In genomic region chr14:24082411-24083080, GRCh38 we compare ENCODE assay signal across 15 cellular contexts. TPM values are rescaled to one million over a fixed set of nuclear protein-coding genes. Genes with fewer than 3 reads are reported as not detected.
DNase-seq lines count a peak whose midpoint lies in the region; ATAC-seq, FAIRE-seq and TF ChIP-seq lines count a peak whose summit lies in the region.
"Had no signal": no experiment of that assay in that cellular context is flagged by ENCODE, and none has a peak within 500 bp of the region (broad histone marks: within the 10 kb centered on the region; RNA-seq: fewer than 3 reads in every experiment).

No MANE protein-coding gene starts in this region.

- peak overlapping the region; percentile 53; the same call in 1 of the 2 replicates for H2BK15ac ChIP-seq in H1 (ENCODE audit: low read length)

- no peaks in the 10 kb centered on the region for H3K79me1 ChIP-seq in H1 (ENCODE audit: low read depth, low read length)

- no peak for TF ChIP-seq EP300 in H1 (IDR thresholded peaks at IDR 0.05; ENCODE audit: borderline replicate concordance in 1 of 2, low read depth in 2 of 2, low read length in 2 of 2)

- H3K4ac ChIP-seq in H1 (replicated peaks; ENCODE audit: insufficient read length, low read depth, low read length): no peak overlapping the region

- no peak overlapping the region for H3K18ac ChIP-seq in H1 (ENCODE audit: extremely low read depth, low read length)

- H3K9me3 ChIP-seq in WERI-Rb-1 (ENCODE audit: severe bottlenecking): no peaks in the 10 kb centered on the region
- no peaks in the 10 kb centered on the region for H3K9me3 ChIP-seq in H1 (ENCODE audit: insufficient read depth in 2 of 2, low read depth in 1 of 2, low read length in 1 of 2)
- H3K9me3 ChIP-seq: upper lobe of left lung had no signal

- no peak for DNase-seq in activated T-cell treated with anti-CD3 and anti-CD28 coated beads, Interleukin-2, amount 50 U/mL, for 4 hours
- DNase-seq in activated T-cell treated with anti-CD3 and anti-CD28 coated beads, Interleukin-2, amount 50 U/mL, for 48 hours: no peak
- no peak for DNase-seq in WERI-Rb-1
- no peak for DNase-seq in H1 (ENCODE audit: low read depth in 1 of 2, low spot score in 2 of 2)
- no peak for DNase-seq in osteocyte (ENCODE audit: extremely low spot score, unreplicated experiment)
- DNase-seq in foreskin melanocyte: no peak
- DNase-seq: NCI-H187; stimulated activated CD4-positive, alpha-beta T cell treated with anti-CD3 and anti-CD28 coated beads, Interleukin-4, amount 100 ng/mL, for 1 hour; upper lobe of left lung had no signal

- H3K14ac ChIP-seq in H1 (ENCODE audit: insufficient read length): no peak overlapping the region

- no peak for TF ChIP-seq RAD21 in H1 (IDR thresholded peaks at IDR 0.05 in 1 of 2, conservative IDR thresholded peaks at IDR 0.05 in 1 of 2; ENCODE audit: low read depth in 2 of 2, low read length in 2 of 2)

- no peak overlapping the region for H4K5ac ChIP-seq in H1 (ENCODE audit: insufficient read length, low read depth, low read length)

- WGBS in H1 (ENCODE audit: extremely low coverage in 1 of 2, insufficient coverage in 1 of 2, insufficient read length in 1 of 2, insufficient replicate concordance in 2 of 2, low coverage in 1 of 2, low lambda C conversion rate in 2 of 2, missing lambda C conversion rate in 1 of 2), 2 experiments: 86% methylated on average over 5 of the region's 5 CpGs; no CpG with 5 or more reads in 1 of the 2 experiments

- H3K36me3 Mint-ChIP-seq in activated T-cell treated with anti-CD3 and anti-CD28 coated beads, Interleukin-2, amount 50 U/mL, for 4 hours (ENCODE audit: insufficient read depth): no peaks in the 10 kb centered on the region
- H3K36me3 Mint-ChIP-seq in osteocyte (ENCODE audit: unreplicated experiment): no peaks in the 10 kb centered on the region

- H3K36me3 ChIP-seq in WERI-Rb-1 (no peaks in the 10 kb centered on the region), H1 (ENCODE audit: control insufficient read depth in 2 of 4, insufficient read depth in 4 of 4, low read length in 3 of 4) (no peaks in the 10 kb centered on the region)
- H3K36me3 ChIP-seq: upper lobe of left lung had no signal

- H3K27me3 Mint-ChIP-seq in activated T-cell treated with anti-CD3 and anti-CD28 coated beads, Interleukin-2, amount 50 U/mL, for 4 hours (ENCODE audit: low read depth): no peaks in the 10 kb centered on the region
- H3K27me3 Mint-ChIP-seq in osteocyte (ENCODE audit: unreplicated experiment): peaks cover 49% of the 10 kb centered on the region

- no peak overlapping the region for H3K56ac ChIP-seq in H1 (replicated peaks; ENCODE audit: insufficient read length, low read depth, low read length)

- H2BK20ac ChIP-seq in H1 (ENCODE audit: low read length): no peak overlapping the region

- peak overlapping the region; percentile 71 for H3K4me3 Mint-ChIP-seq in activated T-cell treated with anti-CD3 and anti-CD28 coated beads, Interleukin-2, amount 50 U/mL, for 4 hours
- H3K4me3 Mint-ChIP-seq in osteocyte (ENCODE audit: unreplicated experiment): peak overlapping the region; percentile 72

- H4K91ac ChIP-seq in H1 (replicated peaks; ENCODE audit: insufficient read length, low read length): no peak overlapping the region

- no peak overlapping the region for H2BK5ac ChIP-seq in H1 (ENCODE audit: low read depth, low read length)

- peak overlapping the region; percentile 75; the same call in 1 of the 2 replicates for H2BK12ac ChIP-seq in H1 (ENCODE audit: low read depth, low read length)

- no peaks in the 10 kb centered on the region for H4K20me1 ChIP-seq in H1 (replicated peaks in 1 of 2; ENCODE audit: control insufficient read depth in 1 of 2, insufficient read depth in 2 of 2, low read length in 2 of 2)

- no peak overlapping the region for H4K8ac ChIP-seq in H1 (ENCODE audit: extremely low read depth, insufficient read depth, low read length)

- H2AFZ ChIP-seq in H1 (ENCODE audit: low read length): no peak overlapping the region

- no peak overlapping the region for H3K9ac ChIP-seq in H1 (replicated peaks in 1 of 4; ENCODE audit: extremely low read depth in 1 of 4, low read depth in 3 of 4, low read length in 3 of 4)

- no peak for ATAC-seq in activated T-cell treated with anti-CD3 and anti-CD28 coated beads, Interleukin-2, amount 50 U/mL, for 4 hours
- ATAC-seq in HG02973 (IDR thresholded peaks at IDR 0.05; ENCODE audit: unreplicated experiment): no peak
- no peak for ATAC-seq in GM21360 (IDR thresholded peaks at IDR 0.05; ENCODE audit: unreplicated experiment)
- ATAC-seq: sciatic nerve, SK-N-SH treated with all-trans-retinoic acid at 6 μM for 48 hours had no signal

- H3K27me3 ChIP-seq in WERI-Rb-1 (ENCODE audit: insufficient read depth, low read depth, severe bottlenecking) (no peaks in the 10 kb centered on the region), H1 (replicated peaks in 1 of 4; ENCODE audit: control insufficient read depth in 3 of 4, extremely low read depth in 1 of 4, insufficient read depth in 3 of 4, low read length in 3 of 4) (peaks cover 0 to 10% (median 7%) of the 10 kb centered on the region in 4 experiments; a peak in 5 of 7 replicates)
- H3K27me3 ChIP-seq: upper lobe of left lung had no signal

- no peak overlapping the region for H2BK120ac ChIP-seq in H1 (replicated peaks; ENCODE audit: low read depth, low read length)

- H3K27ac Mint-ChIP-seq in osteocyte (ENCODE audit: unreplicated experiment): no peak overlapping the region

- POLR2A ChIA-PET in H1 (lab: Charles Lee; ENCODE audit: partially characterized antibody): interaction anchor here (0.8 to 27.2 kb wide), 8 partner anchors 10 to 32 kb away, joined by 4 to 626 read pairs (median 22); partner anchors contain the start of genes CARMIL3, CPNE6, DCAF11 and NRL

- peaks cover 19% of the 10 kb centered on the region for H3K4me1 Mint-ChIP-seq in activated T-cell treated with anti-CD3 and anti-CD28 coated beads, Interleukin-2, amount 50 U/mL, for 4 hours (ENCODE audit: low read depth)
- H3K4me1 Mint-ChIP-seq in osteocyte (ENCODE audit: unreplicated experiment): peaks cover 6% of the 10 kb centered on the region

- H3K9me3 Mint-ChIP-seq in activated T-cell treated with anti-CD3 and anti-CD28 coated beads, Interleukin-2, amount 50 U/mL, for 4 hours: no peaks in the 10 kb centered on the region
- H3K9me3 Mint-ChIP-seq in osteocyte (ENCODE audit: unreplicated experiment): no peaks in the 10 kb centered on the region

- no peak for FAIRE-seq in H1 (lab: Jason Lieb, UNC)
- FAIRE-seq: GM19239 had no signal

- no peaks in the 10 kb centered on the region for H3K79me2 ChIP-seq in H1 (ENCODE audit: control insufficient read depth in 1 of 2, insufficient read depth in 2 of 2, low read length in 2 of 2)

- H3K23ac ChIP-seq in H1 (ENCODE audit: insufficient read length): no peak overlapping the region

- TF ChIP-seq POLR2A in H1 (IDR thresholded peaks at IDR 0.05; ENCODE audit: control extremely low read depth in 1 of 2, low read depth in 2 of 2, low read length in 2 of 2): no peak

- H3K4me3 ChIP-seq in WERI-Rb-1 (ENCODE audit: low read depth, low read length): peak overlapping the region; percentile 70
- H3K4me3 ChIP-seq in H1 (ENCODE audit: extremely low read depth in 1 of 4, insufficient read depth in 2 of 4, low read depth in 3 of 4, low read length in 4 of 4): no peak overlapping the region

- peaks cover 0 to 17% (median 12%) of the 10 kb centered on the region in 4 experiments; a peak in 6 of 7 replicates for H3K4me1 ChIP-seq in H1 (replicated peaks in 1 of 4; ENCODE audit: control insufficient read depth in 3 of 4, insufficient read depth in 4 of 4, low read length in 3 of 4)

- H3K23me2 ChIP-seq in H1 (ENCODE audit: low read depth, low read length): peaks cover 11% of the 10 kb centered on the region; the same call in 1 of the 2 replicates

- TF ChIP-seq CTCF in WERI-Rb-1 (IDR thresholded peaks at IDR 0.05; ENCODE audit: low read depth, low read length) (no peak), H1 (IDR thresholded peaks at IDR 0.05; ENCODE audit: control extremely low read depth in 1 of 3, insufficient read depth in 1 of 3, low read depth in 1 of 3, low read length in 3 of 3) (no peak), osteocyte (IDR thresholded peaks at IDR 0.05) (no peak)

- peak overlapping the region; percentile 65; the same call in 1 of the 2 replicates for H2AK5ac ChIP-seq in H1 (ENCODE audit: low read depth, low read length)

- CTCF ChIA-PET in H1 (lab: Charles Lee; ENCODE audit: partially characterized antibody): interaction anchor here (0.8 to 23.8 kb wide), 8 partner anchors 10 to 77 kb away, joined by 3 to 316 read pairs (median 5); partner anchors contain the start of genes DCAF11 and PCK2

- H3K27ac ChIP-seq in WERI-Rb-1 (peak overlapping the region; percentile 94), H1 (ENCODE audit: low read depth, low read length) (no peak overlapping the region)

- H3K4me2 ChIP-seq in H1 (ENCODE audit: insufficient read depth in 1 of 2, low read depth in 2 of 2, low read length in 2 of 2): peak overlapping the region in 1 of 2 experiments; percentile 75; a peak in 1 of 4 replicates

RNA-seq across cellular contexts. Expression of gene CPNE6, which starts 11.2 kb away (rescaled TPM):
- total RNA-seq in activated T-cell treated with anti-CD3 and anti-CD28 coated beads, Interleukin-2, amount 50 U/mL, for 4 hours: not detected
- not detected in 2 replicates for total RNA-seq in H1 (2021; fragmentation: NEBNext Ultra II Directional; extraction: Animal tissue kit (Norgen Biotek cat#: 25700))
- 0.02 and 0.05 TPM in 2 replicates for polyA plus RNA-seq in H1 (2011; rRNA removed)
- not detected for polyA plus RNA-seq in H1 (2011; cell fraction: cytosol; rRNA removed)
- polyA plus RNA-seq in H1 (2011; cell fraction: nucleus; rRNA removed): 0.81 TPM
- polyA plus RNA-seq in H1 (2012, experiment 1 of 2): not detected in 4 replicates
- polyA plus RNA-seq in H1 (2012, experiment 2 of 2): not detected
- 0.04 TPM for polyA plus RNA-seq in H1 (2013, experiment 1 of 2)
- not detected for polyA plus RNA-seq in H1 (2013, experiment 2 of 2)
- polyA minus RNA-seq in H1 (2011; rRNA and poly(A)+ RNA removed): 0.07 TPM in 1 of 2 replicates, not detected in the other
- not detected for polyA minus RNA-seq in H1 (2011; cell fraction: cytosol; rRNA and poly(A)+ RNA removed)
- not detected for polyA minus RNA-seq in H1 (2011; cell fraction: nucleus; rRNA and poly(A)+ RNA removed)
- total RNA-seq in osteocyte: not detected in 2 replicates
- total RNA-seq: fibroblast of lung, sciatic nerve, upper lobe of left lung had no signal
- polyA plus RNA-seq: fibroblast of lung had no signal

RNA-seq across cellular contexts. Expression of gene PCK2, which starts 11.6 kb away (rescaled TPM):
- total RNA-seq in activated T-cell treated with anti-CD3 and anti-CD28 coated beads, Interleukin-2, amount 50 U/mL, for 4 hours: 10 to 100 TPM; 38.7 to 69.4 (median 47.9) TPM
- 79.3 and 81.9 TPM in 2 replicates for total RNA-seq in H1 (2021; fragmentation: NEBNext Ultra II Directional; extraction: Animal tissue kit (Norgen Biotek cat#: 25700))
- polyA plus RNA-seq in H1 (2011; rRNA removed): 115 and 221 TPM in 2 replicates
- polyA plus RNA-seq in H1 (2011; cell fraction: cytosol; rRNA removed): 165 TPM
- 263 TPM for polyA plus RNA-seq in H1 (2011; cell fraction: nucleus; rRNA removed)
- 63.9 to 105 TPM (median 99.4 TPM) in 4 replicates for polyA plus RNA-seq in H1 (2012, experiment 1 of 2)
- 105 TPM for polyA plus RNA-seq in H1 (2012, experiment 2 of 2)
- 67.3 TPM for polyA plus RNA-seq in H1 (2013, experiment 1 of 2)
- 67.0 TPM for polyA plus RNA-seq in H1 (2013, experiment 2 of 2)
- 75.2 and 96.9 TPM in 2 replicates for polyA minus RNA-seq in H1 (2011; rRNA and poly(A)+ RNA removed)
- polyA minus RNA-seq in H1 (2011; cell fraction: cytosol; rRNA and poly(A)+ RNA removed): 79.0 TPM
- polyA minus RNA-seq in H1 (2011; cell fraction: nucleus; rRNA and poly(A)+ RNA removed): 63.1 TPM
- total RNA-seq in osteocyte: 66.0 and 75.1 TPM in 2 replicates

RNA-seq across cellular contexts. Expression of gene CARMIL3, which starts 30.7 kb away (rescaled TPM):
- total RNA-seq in activated T-cell treated with anti-CD3 and anti-CD28 coated beads, Interleukin-2, amount 50 U/mL, for 4 hours: 1 to 10 TPM; 1.3 to 1.8 (median 1.3) TPM
- 8.5 and 9.0 TPM in 2 replicates for total RNA-seq in H1 (2021; fragmentation: NEBNext Ultra II Directional; extraction: Animal tissue kit (Norgen Biotek cat#: 25700))
- polyA plus RNA-seq in H1 (2011; rRNA removed): 6.0 and 7.8 TPM in 2 replicates
- 6.2 TPM for polyA plus RNA-seq in H1 (2011; cell fraction: cytosol; rRNA removed)
- 66.0 TPM for polyA plus RNA-seq in H1 (2011; cell fraction: nucleus; rRNA removed)
- 8.3 to 9.7 TPM (median 9.4 TPM) in 4 replicates for polyA plus RNA-seq in H1 (2012, experiment 1 of 2)
- 4.6 TPM for polyA plus RNA-seq in H1 (2012, experiment 2 of 2)
- 4.0 TPM for polyA plus RNA-seq in H1 (2013, experiment 1 of 2)
- 3.4 TPM for polyA plus RNA-seq in H1 (2013, experiment 2 of 2)
- polyA minus RNA-seq in H1 (2011; rRNA and poly(A)+ RNA removed): 9.5 and 11.4 TPM in 2 replicates
- polyA minus RNA-seq in H1 (2011; cell fraction: cytosol; rRNA and poly(A)+ RNA removed): 3.9 TPM
- polyA minus RNA-seq in H1 (2011; cell fraction: nucleus; rRNA and poly(A)+ RNA removed): 17.4 TPM
- total RNA-seq in osteocyte: 0.31 and 0.35 TPM in 2 replicates
- polyA plus RNA-seq: fibroblast of lung had no signal

RNA-seq across cellular contexts. Expression of gene DCAF11, which starts 32.0 kb away (rescaled TPM):
- total RNA-seq in activated T-cell treated with anti-CD3 and anti-CD28 coated beads, Interleukin-2, amount 50 U/mL, for 4 hours: 10 to 100 TPM; 45.7 to 57.6 (median 50.7) TPM
- total RNA-seq in H1 (2021; fragmentation: NEBNext Ultra II Directional; extraction: Animal tissue kit (Norgen Biotek cat#: 25700)): 63.6 and 67.2 TPM in 2 replicates
- polyA plus RNA-seq in H1 (2011; rRNA removed): 60.4 and 74.6 TPM in 2 replicates
- polyA plus RNA-seq in H1 (2011; cell fraction: cytosol; rRNA removed): 80.4 TPM
- 82.9 TPM for polyA plus RNA-seq in H1 (2011; cell fraction: nucleus; rRNA removed)
- 58.7 to 73.6 TPM (median 70.9 TPM) in 4 replicates for polyA plus RNA-seq in H1 (2012, experiment 1 of 2)
- 77.2 TPM for polyA plus RNA-seq in H1 (2012, experiment 2 of 2)
- 30.0 TPM for polyA plus RNA-seq in H1 (2013, experiment 1 of 2)
- polyA plus RNA-seq in H1 (2013, experiment 2 of 2): 30.0 TPM
- polyA minus RNA-seq in H1 (2011; rRNA and poly(A)+ RNA removed): 83.6 and 86.0 TPM in 2 replicates
- polyA minus RNA-seq in H1 (2011; cell fraction: cytosol; rRNA and poly(A)+ RNA removed): 46.2 TPM
- 55.6 TPM for polyA minus RNA-seq in H1 (2011; cell fraction: nucleus; rRNA and poly(A)+ RNA removed)
- 50.2 and 52.8 TPM in 2 replicates for total RNA-seq in osteocyte

RNA-seq across cellular contexts. Expression of gene NRL, which starts 32.2 kb away (rescaled TPM):
- 1 to 10 TPM; 1.2 to 2.3 (median 1.4) TPM for total RNA-seq in activated T-cell treated with anti-CD3 and anti-CD28 coated beads, Interleukin-2, amount 50 U/mL, for 4 hours
- total RNA-seq in H1 (2021; fragmentation: NEBNext Ultra II Directional; extraction: Animal tissue kit (Norgen Biotek cat#: 25700)): 1.1 TPM in 2 replicates
- 2.1 and 2.2 TPM in 2 replicates for polyA plus RNA-seq in H1 (2011; rRNA removed)
- polyA plus RNA-seq in H1 (2011; cell fraction: cytosol; rRNA removed): 1.9 TPM
- 1.8 TPM for polyA plus RNA-seq in H1 (2011; cell fraction: nucleus; rRNA removed)
- 0.39 to 1.3 TPM (median 0.65 TPM) in 4 replicates for polyA plus RNA-seq in H1 (2012, experiment 1 of 2)
- 1.0 TPM for polyA plus RNA-seq in H1 (2012, experiment 2 of 2)
- polyA plus RNA-seq in H1 (2013, experiment 1 of 2): 1.1 TPM
- polyA plus RNA-seq in H1 (2013, experiment 2 of 2): 1.3 TPM
- 0.95 and 1.5 TPM in 2 replicates for polyA minus RNA-seq in H1 (2011; rRNA and poly(A)+ RNA removed)
- 0.51 TPM for polyA minus RNA-seq in H1 (2011; cell fraction: cytosol; rRNA and poly(A)+ RNA removed)
- polyA minus RNA-seq in H1 (2011; cell fraction: nucleus; rRNA and poly(A)+ RNA removed): 2.5 TPM
- total RNA-seq in osteocyte: 1.2 and 1.9 TPM in 2 replicates
